Comparison of ENCODE assay signal across 1 cellular context in genomic region chr3:45064512-45065372, GRCh38.
TF ChIP-seq lines count a peak whose summit lies in the region.

No MANE protein-coding gene starts in this region.

TF ChIP-seq in K562, 482 proteins besides CTCF, POLR2A, EP300 and RAD21 (continued from another document and continues in another):
- TF ChIP-seq ARID4B (CRISPR knock-in tag; IDR thresholded peaks at IDR 0.05) (no peak), SNIP1 (IDR thresholded peaks at IDR 0.05; ENCODE audit: low read depth) (no peak), ZNF57 (CRISPR knock-in tag; IDR thresholded peaks at IDR 0.05) (peak; percentile 100), MIER1 (IDR thresholded peaks at IDR 0.05; ENCODE audit: low read depth) (peak; percentile 54; the same call in 1 of the 2 replicates), ZBTB2 (IDR thresholded peaks at IDR 0.05) (peak; percentile 98), DDX20 (tag; IDR thresholded peaks at IDR 0.05; ENCODE audit: low read depth) (peak; percentile 100), ZNF830 (CRISPR knock-in tag; IDR thresholded peaks at IDR 0.05) (peak; percentile 100), SREBF2 (CRISPR knock-in tag; IDR thresholded peaks at IDR 0.05) (no peak), ZNF699 (CRISPR knock-in tag; IDR thresholded peaks at IDR 0.05; ENCODE audit: insufficient replicate concordance) (peak; percentile 99), KLF16 (IDR thresholded peaks at IDR 0.05) (peak; percentile 58; the same call in 1 of the 2 replicates), RBM17 (IDR thresholded peaks at IDR 0.05; ENCODE audit: borderline replicate concordance, low read depth, low read length) (no peak), POLR2H (tag; IDR thresholded peaks at IDR 0.05; ENCODE audit: low read depth) (no peak), POLR2B (IDR thresholded peaks at IDR 0.05; ENCODE audit: low read depth, partially characterized antibody) (peak; percentile 93), MXD1 (CRISPR knock-in tag; IDR thresholded peaks at IDR 0.05; ENCODE audit: borderline replicate concordance, poor library complexity, severe bottlenecking) (peak; percentile 97), ZFP30 (CRISPR knock-in tag; IDR thresholded peaks at IDR 0.05; ENCODE audit: borderline replicate concordance) (peak; percentile 97), ZNF274 (IDR thresholded peaks at IDR 0.05; ENCODE audit: borderline replicate concordance, low read depth, low read length) (no peak), USF1 (CRISPR knock-in tag; IDR thresholded peaks at IDR 0.05) (no peak), ZFP91 (CRISPR knock-in tag; IDR thresholded peaks at IDR 0.05) (no peak), FOXM1 (IDR thresholded peaks at IDR 0.05; ENCODE audit: low read depth) (no peak; the same call in 1 of the 2 replicates), FOXM1 (CRISPR knock-in tag; IDR thresholded peaks at IDR 0.05; ENCODE audit: low read depth) (no peak), FOXP4 (CRISPR knock-in tag; IDR thresholded peaks at IDR 0.05; ENCODE audit: borderline replicate concordance) (no peak), LARP7 (IDR thresholded peaks at IDR 0.05) (peak; percentile 86), CCNT2 (IDR thresholded peaks at IDR 0.05; ENCODE audit: borderline replicate concordance, extremely low read depth, insufficient read length, low read depth, low read length) (no peak), THRA (IDR thresholded peaks at IDR 0.05) (no peak), DLX4 (CRISPR knock-in tag; IDR thresholded peaks at IDR 0.05) (peak; percentile 97), ZNF436 (CRISPR knock-in tag; IDR thresholded peaks at IDR 0.05) (peak; percentile 85), ZNF561 (CRISPR knock-in tag; conservative IDR thresholded peaks at IDR 0.05) (peak; percentile 100), RBM34 (IDR thresholded peaks at IDR 0.05; ENCODE audit: borderline replicate concordance, insufficient read depth, low read length) (no peak), HBP1 (CRISPR knock-in tag; IDR thresholded peaks at IDR 0.05) (peak; percentile 100), ZNF316 (IDR thresholded peaks at IDR 0.05) (no peak), SRSF7 (optimal IDR thresholded peaks at IDR 0.05; ENCODE audit: low read depth, low read length) (no peak), ZNF197 (CRISPR knock-in tag; IDR thresholded peaks at IDR 0.05; ENCODE audit: low read depth) (peak; percentile 100), NFYB (IDR thresholded peaks at IDR 0.05; ENCODE audit: extremely low read depth, insufficient read length) (no peak), ZNF644 (tag; IDR thresholded peaks at IDR 0.05; ENCODE audit: low read depth) (peak; percentile 100), NFXL1 (CRISPR knock-in tag; IDR thresholded peaks at IDR 0.05) (peak; percentile 100), HDAC6 (IDR thresholded peaks at IDR 0.05; ENCODE audit: low read depth, low read length) (no peak), ZKSCAN8 (CRISPR knock-in tag; IDR thresholded peaks at IDR 0.05) (peak; percentile 100), VEZF1 (CRISPR knock-in tag; IDR thresholded peaks at IDR 0.05) (peak; percentile 95), HMG20B (CRISPR knock-in tag; IDR thresholded peaks at IDR 0.05) (peak; percentile 100), E2F6 (IDR thresholded peaks at IDR 0.05; ENCODE audit: borderline replicate concordance in 1 of 2, extremely low read depth in 1 of 2, insufficient read depth in 1 of 2, insufficient read length in 1 of 2, low read depth in 1 of 2, low read length in 1 of 2, poor library complexity in 1 of 2, severe bottlenecking in 1 of 2) (no peak), HDAC2 (IDR thresholded peaks at IDR 0.05) (peak; percentile 98), ZSCAN32 (CRISPR knock-in tag; IDR thresholded peaks at IDR 0.05) (peak; percentile 100), MYNN (IDR thresholded peaks at IDR 0.05) (peak; percentile 90), MYNN (CRISPR knock-in tag; IDR thresholded peaks at IDR 0.05) (no peak), BRCA1 (IDR thresholded peaks at IDR 0.05) (no peak), BRCA1 (CRISPR knock-in tag; IDR thresholded peaks at IDR 0.05) (no peak), E2F5 (CRISPR knock-in tag; IDR thresholded peaks at IDR 0.05) (no peak), CREB3 (tag; conservative IDR thresholded peaks at IDR 0.05; ENCODE audit: low read depth) (peak; percentile 100)
